17 cellular contexts compared by ENCODE assay signal in genomic region chr2:144249035-144249637, GRCh38.
DNase-seq lines count a peak whose midpoint lies in the region; ATAC-seq, FAIRE-seq and TF ChIP-seq lines count a peak whose summit lies in the region.
"Had no signal": no experiment of that assay in that cellular context is flagged by ENCODE, and none has a peak within 500 bp of the region (broad histone marks: within the 10 kb centered on the region; RNA-seq: fewer than 3 reads in every experiment).

No MANE protein-coding gene starts in this region.

- intact Hi-C loops in K562 (cut with micrococcal nuclease): no loop called here

- DNase-seq in AG10803 (ENCODE audit: low read depth) (peak; percentile 27), GM18507 (ENCODE audit: extremely low spot score, insufficient read length, low read depth) (no peak), K562 (ENCODE audit: extremely low read depth in 1 of 4, low spot score in 3 of 4) (no peak)
- no peak for DNase-seq in stimulated activated CD4-positive, alpha-beta T cell treated with anti-CD3 and anti-CD28 coated beads, Interleukin-2, amount 100 ng/mL, for 24 hours
- DNase-seq in stimulated activated CD4-positive, alpha-beta T cell treated with anti-CD3 and anti-CD28 coated beads, Interleukin-2, amount 100 ng/mL, for 48 hours: no peak
- DNase-seq: brain microvascular endothelial cell; esophagus squamous epithelium; GDM1; immature natural killer cell; naive thymus-derived CD4-positive, alpha-beta T cell; NCI-H187; OCI-M1 had no signal

- H3K4me1 ChIP-seq in K562 (replicated peaks in 1 of 2; ENCODE audit: control insufficient read depth in 2 of 2, insufficient read depth in 2 of 2, low read length in 2 of 2): no peaks in the 10 kb centered on the region
- H3K4me1 ChIP-seq: esophagus squamous epithelium had no signal

- no peaks in the 10 kb centered on the region for H3K79me2 ChIP-seq in K562 (ENCODE audit: control insufficient read depth, insufficient read depth, low read length)

- no peak for TF ChIP-seq CTCF in AG10803 (conservative IDR thresholded peaks at IDR 0.05; ENCODE audit: low read length)
- TF ChIP-seq CTCF in K562 (IDR thresholded peaks at IDR 0.05 in 2 of 3, conservative IDR thresholded peaks at IDR 0.05 in 1 of 3; ENCODE audit: insufficient read depth in 2 of 3, low read depth in 1 of 3, low read length in 3 of 3): no peak

- H3K27me3 ChIP-seq in K562 (ENCODE audit: control insufficient read depth in 2 of 2, insufficient read depth in 2 of 2, low read length in 2 of 2): no peaks in the 10 kb centered on the region
- H3K27me3 ChIP-seq: BLaER1 treated with 17β-estradiol and CSF1 and Interleukin-3, amounts not matched to agents 10 nM and 100 nM; brain microvascular endothelial cell; esophagus squamous epithelium had no signal

- no peak overlapping the region for H3K27ac ChIP-seq in K562 (ENCODE audit: extremely low read depth, low read depth, low read length)
- H3K27ac ChIP-seq: BLaER1 treated with 17β-estradiol and CSF1 and Interleukin-3, amounts not matched to agents 10 nM and 100 nM; brain microvascular endothelial cell had no signal

- H3K4me2 ChIP-seq in K562 (ENCODE audit: insufficient read depth, low read length): no peak overlapping the region

- H3K9me3 ChIP-seq in K562 (replicated peaks; ENCODE audit: control insufficient read depth, insufficient read depth, low read depth, low read length): peaks cover 6% of the 10 kb centered on the region; the same call in 1 of the 2 replicates

- H3K9ac ChIP-seq in K562 (ENCODE audit: insufficient read depth in 1 of 2, low read depth in 2 of 2, low read length in 2 of 2): no peak overlapping the region

- peak; percentile 60 for FAIRE-seq in GM18507 (lab: Jason Lieb, UNC)
- no peak for FAIRE-seq in K562 (lab: Jason Lieb, UNC)
- FAIRE-seq: urothelium cell line had no signal

- H3K36me3 ChIP-seq in K562 (ENCODE audit: control insufficient read depth, insufficient read depth, low read length): no peaks in the 10 kb centered on the region
- H3K36me3 ChIP-seq: brain microvascular endothelial cell, esophagus squamous epithelium had no signal

- in situ Hi-C loops in K562 (cut with MboI): no loop called here

- TF ChIP-seq POLR2A in K562 (conservative IDR thresholded peaks at IDR 0.05): no peak

- POLR2A ChIA-PET in K562 (lab: Yijun Ruan, JAX): interaction anchor here (0.7 to 0.9 kb wide), 2 partner anchors 34 to 100 kb away, joined by 3 read pairs; no protein-coding TSS in a partner anchor

- peak overlapping the region; percentile 9; the same call in 1 of the 2 replicates for H2AFZ ChIP-seq in K562 (ENCODE audit: low read depth, low read length)

- no peak for TF ChIP-seq RAD21 in K562 (CRISPR knock-in tag; conservative IDR thresholded peaks at IDR 0.05 in 1 of 2, IDR thresholded peaks at IDR 0.05 in 1 of 2)

- no peaks in the 10 kb centered on the region for H4K20me1 ChIP-seq in K562 (replicated peaks; ENCODE audit: control insufficient read depth, insufficient read depth, low read length)
- H4K20me1 ChIP-seq: BLaER1 treated with 17β-estradiol and CSF1 and Interleukin-3, amounts not matched to agents 10 nM and 100 nM had no signal

- no TSS peak for BruUV-seq in K562 (replicated peaks; lab: Mats Ljungman, UMichigan)

- no peak for TF ChIP-seq EP300 in K562 (IDR thresholded peaks at IDR 0.05; ENCODE audit: low read length)

- H3K4me3 ChIP-seq in AG10803 (ENCODE audit: low read length) (no peak overlapping the region), K562 (no peak overlapping the region)
- H3K4me3 ChIP-seq: BLaER1 treated with 17β-estradiol and CSF1 and Interleukin-3, amounts not matched to agents 10 nM and 100 nM had no signal

- CTCF ChIA-PET in K562 (lab: Yijun Ruan, JAX; ENCODE audit: low intra/inter-chr PET ratio): no interaction called here

- peak; percentile 47 for ATAC-seq in HG03280 (IDR thresholded peaks at IDR 0.05; ENCODE audit: unreplicated experiment)
- ATAC-seq in K562: peak; percentile 41; the same call in 1 of the 3 replicates
- ATAC-seq in esophagus mucosa: no peak
- no peak for ATAC-seq in HG02884 (IDR thresholded peaks at IDR 0.05; ENCODE audit: unreplicated experiment)
- ATAC-seq: naive thymus-derived CD4-positive, alpha-beta T cell had no signal

- WGBS in K562 (ENCODE audit: insufficient coverage, low coverage, missing lambda C conversion rate): 52% methylated on average over 4 of the region's 4 CpGs

- H3K9me1 ChIP-seq in K562 (ENCODE audit: control insufficient read depth, insufficient read depth, low read length): no peaks in the 10 kb centered on the region

TF ChIP-seq in K562, 482 proteins besides CTCF, POLR2A, EP300 and RAD21:
- TF ChIP-seq PML (IDR thresholded peaks at IDR 0.05; ENCODE audit: low read length) (no peak), ZKSCAN3 (CRISPR knock-in tag; IDR thresholded peaks at IDR 0.05) (no peak), SIX5 (IDR thresholded peaks at IDR 0.05; ENCODE audit: borderline replicate concordance in 1 of 2, insufficient read depth in 1 of 2, low read depth in 1 of 2, low read length in 2 of 2) (no peak), SREBF2 (CRISPR knock-in tag; IDR thresholded peaks at IDR 0.05) (no peak), ZNF134 (CRISPR knock-in tag; conservative IDR thresholded peaks at IDR 0.05) (no peak), OTX1 (CRISPR knock-in tag; IDR thresholded peaks at IDR 0.05) (no peak), ADNP (tag; IDR thresholded peaks at IDR 0.05) (no peak), ZNF143 (CRISPR knock-in tag; IDR thresholded peaks at IDR 0.05) (no peak), POLR3A (IDR thresholded peaks at IDR 0.05; ENCODE audit: borderline replicate concordance, extremely low read depth, insufficient read depth, insufficient read length) (no peak), MBD1 (CRISPR knock-in tag; IDR thresholded peaks at IDR 0.05) (no peak), NFE2L1 (tag; IDR thresholded peaks at IDR 0.05; ENCODE audit: borderline replicate concordance, low read depth) (no peak), MNT (conservative IDR thresholded peaks at IDR 0.05) (no peak)

Comparison
In these comparisons a context has a peak if more than half of its experiments do, and no peak if none do; other contexts are left out.
1. ATAC-seq: peak in HG03280 (single experiment) and K562 (single experiment); none in esophagus mucosa (single experiment) and HG02884 (single experiment).